In the genomic region with DNA sequence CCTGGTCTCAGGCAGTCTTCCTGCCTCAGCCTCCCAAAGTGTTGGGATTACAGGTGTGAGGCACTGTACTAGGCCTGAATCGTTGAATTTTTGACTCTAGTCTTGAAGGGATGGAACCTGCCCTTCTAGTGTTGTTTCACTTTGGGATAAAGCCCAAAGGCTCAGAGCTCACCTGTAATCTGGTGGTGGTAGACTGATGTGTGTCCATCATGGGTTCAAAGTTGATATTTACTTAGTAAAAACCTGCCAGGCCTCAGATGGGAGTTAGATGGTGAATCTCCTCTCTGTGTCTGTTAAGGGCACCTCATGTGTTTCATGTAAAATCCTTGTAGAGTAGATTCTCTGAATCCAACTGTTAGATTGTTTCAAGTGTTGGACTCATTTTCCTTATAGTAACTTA, we compare ENCODE assay signal across 1 cellular context.
TF ChIP-seq lines count a peak whose summit lies in the region.

No MANE protein-coding gene starts in this region.

TF ChIP-seq in SK-N-SH, 30 proteins besides CTCF, POLR2A, EP300 and RAD21 (continued from another document):
- TF ChIP-seq USF1 (IDR thresholded peaks at IDR 0.05; ENCODE audit: borderline replicate concordance, low read depth) (no peak), PBX3 (IDR thresholded peaks at IDR 0.05) (no peak), FOXJ3 (CRISPR knock-in tag; IDR thresholded peaks at IDR 0.05) (no peak), NRF1 (IDR thresholded peaks at IDR 0.05; ENCODE audit: low read depth, low read length) (no peak), GATA2 (CRISPR knock-in tag; IDR thresholded peaks at IDR 0.05) (no peak), TEAD4 (IDR thresholded peaks at IDR 0.05; ENCODE audit: borderline replicate concordance, insufficient read depth) (no peak)
